21 cellular contexts compared by ENCODE assay signal in genomic region chr4:25892796-25893195, GRCh38.
"Had no signal": no experiment of that assay in that cellular context is flagged by ENCODE, and none has a peak within 500 bp of the region (broad histone marks: within the 10 kb centered on the region; RNA-seq: fewer than 3 reads in every experiment).

No MANE protein-coding gene starts in this region.

- ATAC-seq: lower lobe of right lung; natural killer cell; pancreas; right lobe of liver; stimulated activated effector memory CD8-positive, alpha-beta T cell treated with anti-CD3 and anti-CD28 coated beads, Interleukin-12 subunit alpha, Interleukin-12 subunit beta, amount 100 ng/mL, for 72 hours had no signal

- H3K9me3 ChIP-seq: lower lobe of right lung, pancreas, prostate gland, right lobe of liver, suprapubic skin, tibial nerve, uterus had no signal

- DNase-seq: head of caudate nucleus; islet precursor cell; lower lobe of right lung; mammary epithelial cell; mesendoderm; naive B cell; natural killer cell; pancreas; posterior cingulate gyrus; retina; right lobe of liver; stimulated activated CD4-positive, alpha-beta T cell treated with anti-CD3 and anti-CD28 coated beads, Interleukin-1b, Interleukin-23, amount 100 ng/mL, for 48 hours; stimulated activated CD4-positive, alpha-beta T cell treated with anti-CD3 and anti-CD28 coated beads, Interleukin-2, amount 100 ng/mL, for 48 hours; stimulated activated naive CD4-positive, alpha-beta T cell; uterus had no signal

- H3K36me3 ChIP-seq: lower lobe of right lung, pancreas, prostate gland, right lobe of liver, suprapubic skin, tibial nerve, uterus had no signal

- H3K27ac ChIP-seq: hepatocyte, lower lobe of right lung, pancreas, prostate gland, right lobe of liver, suprapubic skin, tibial nerve, uterus had no signal

- H3K4me3 ChIP-seq: hepatocyte, lower lobe of right lung, pancreas, prostate gland, right lobe of liver, smooth muscle cell, suprapubic skin, tibial nerve, uterus had no signal

- H3K4me1 ChIP-seq: lower lobe of right lung, pancreas, prostate gland, right lobe of liver, suprapubic skin, tibial nerve, uterus had no signal

- H3K27me3 ChIP-seq: hepatocyte, pancreas, right lobe of liver, suprapubic skin, tibial nerve, uterus had no signal
